Comparison of ENCODE assay signal across 1 cellular context in genomic region chr17:50626037-50626574, GRCh38.
TF ChIP-seq lines count a peak whose summit lies in the region.

No MANE protein-coding gene starts in this region.

TF ChIP-seq in HepG2, 621 proteins besides CTCF, POLR2A, EP300 and RAD21 (continued from another document and continues in another):
- TF ChIP-seq, protein P1, sequence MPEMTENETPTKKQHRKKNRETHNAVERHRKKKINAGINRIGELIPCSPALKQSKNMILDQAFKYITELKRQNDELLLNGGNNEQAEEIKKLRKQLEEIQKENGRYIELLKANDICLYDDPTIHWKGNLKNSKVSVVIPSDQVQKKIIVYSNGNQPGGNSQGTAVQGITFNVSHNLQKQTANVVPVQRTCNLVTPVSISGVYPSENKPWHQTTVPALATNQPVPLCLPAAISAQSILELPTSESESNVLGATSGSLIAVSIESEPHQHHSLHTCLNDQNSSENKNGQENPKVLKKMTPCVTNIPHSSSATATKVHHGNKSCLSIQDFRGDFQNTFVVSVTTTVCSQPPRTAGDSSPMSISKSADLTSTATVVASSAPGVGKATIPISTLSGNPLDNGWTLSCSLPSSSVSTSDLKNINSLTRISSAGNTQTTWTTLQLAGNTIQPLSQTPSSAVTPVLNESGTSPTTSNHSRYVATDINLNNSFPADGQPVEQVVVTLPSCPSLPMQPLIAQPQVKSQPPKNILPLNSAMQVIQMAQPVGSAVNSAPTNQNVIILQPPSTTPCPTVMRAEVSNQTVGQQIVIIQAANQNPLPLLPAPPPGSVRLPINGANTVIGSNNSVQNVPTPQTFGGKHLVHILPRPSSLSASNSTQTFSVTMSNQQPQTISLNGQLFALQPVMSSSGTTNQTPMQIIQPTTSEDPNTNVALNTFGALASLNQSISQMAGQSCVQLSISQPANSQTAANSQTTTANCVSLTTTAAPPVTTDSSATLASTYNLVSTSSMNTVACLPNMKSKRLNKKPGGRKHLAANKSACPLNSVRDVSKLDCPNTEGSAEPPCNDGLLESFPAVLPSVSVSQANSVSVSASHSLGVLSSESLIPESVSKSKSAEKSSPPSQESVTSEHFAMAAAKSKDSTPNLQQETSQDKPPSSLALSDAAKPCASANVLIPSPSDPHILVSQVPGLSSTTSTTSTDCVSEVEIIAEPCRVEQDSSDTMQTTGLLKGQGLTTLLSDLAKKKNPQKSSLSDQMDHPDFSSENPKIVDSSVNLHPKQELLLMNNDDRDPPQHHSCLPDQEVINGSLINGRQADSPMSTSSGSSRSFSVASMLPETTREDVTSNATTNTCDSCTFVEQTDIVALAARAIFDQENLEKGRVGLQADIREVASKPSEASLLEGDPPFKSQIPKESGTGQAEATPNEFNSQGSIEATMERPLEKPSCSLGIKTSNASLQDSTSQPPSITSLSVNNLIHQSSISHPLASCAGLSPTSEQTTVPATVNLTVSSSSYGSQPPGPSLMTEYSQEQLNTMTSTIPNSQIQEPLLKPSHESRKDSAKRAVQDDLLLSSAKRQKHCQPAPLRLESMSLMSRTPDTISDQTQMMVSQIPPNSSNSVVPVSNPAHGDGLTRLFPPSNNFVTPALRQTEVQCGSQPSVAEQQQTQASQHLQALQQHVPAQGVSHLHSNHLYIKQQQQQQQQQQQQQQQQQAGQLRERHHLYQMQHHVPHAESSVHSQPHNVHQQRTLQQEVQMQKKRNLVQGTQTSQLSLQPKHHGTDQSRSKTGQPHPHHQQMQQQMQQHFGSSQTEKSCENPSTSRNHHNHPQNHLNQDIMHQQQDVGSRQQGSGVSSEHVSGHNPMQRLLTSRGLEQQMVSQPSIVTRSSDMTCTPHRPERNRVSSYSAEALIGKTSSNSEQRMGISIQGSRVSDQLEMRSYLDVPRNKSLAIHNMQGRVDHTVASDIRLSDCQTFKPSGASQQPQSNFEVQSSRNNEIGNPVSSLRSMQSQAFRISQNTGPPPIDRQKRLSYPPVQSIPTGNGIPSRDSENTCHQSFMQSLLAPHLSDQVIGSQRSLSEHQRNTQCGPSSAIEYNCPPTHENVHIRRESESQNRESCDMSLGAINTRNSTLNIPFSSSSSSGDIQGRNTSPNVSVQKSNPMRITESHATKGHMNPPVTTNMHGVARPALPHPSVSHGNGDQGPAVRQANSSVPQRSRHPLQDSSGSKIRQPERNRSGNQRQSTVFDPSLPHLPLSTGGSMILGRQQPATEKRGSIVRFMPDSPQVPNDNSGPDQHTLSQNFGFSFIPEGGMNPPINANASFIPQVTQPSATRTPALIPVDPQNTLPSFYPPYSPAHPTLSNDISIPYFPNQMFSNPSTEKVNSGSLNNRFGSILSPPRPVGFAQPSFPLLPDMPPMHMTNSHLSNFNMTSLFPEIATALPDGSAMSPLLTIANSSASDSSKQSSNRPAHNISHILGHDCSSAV (CRISPR knock-in tag; IDR thresholded peaks at IDR 0.05; ENCODE audit: borderline replicate concordance): no peak
- TF ChIP-seq SNRNP70 (IDR thresholded peaks at IDR 0.05; ENCODE audit: low read depth, low read length) (no peak), CREBL2 (CRISPR knock-in tag; IDR thresholded peaks at IDR 0.05; ENCODE audit: borderline replicate concordance) (no peak), BORCS8-MEF2B (CRISPR knock-in tag; IDR thresholded peaks at IDR 0.05) (peak; percentile 77), NFIC (IDR thresholded peaks at IDR 0.05; ENCODE audit: low read length) (no peak), ZFP37 (CRISPR knock-in tag; IDR thresholded peaks at IDR 0.05; ENCODE audit: borderline replicate concordance) (no peak), RFX3 (CRISPR knock-in tag; IDR thresholded peaks at IDR 0.05) (no peak), PAWR (CRISPR knock-in tag; IDR thresholded peaks at IDR 0.05; ENCODE audit: borderline replicate concordance) (no peak), HDAC1 (CRISPR knock-in tag; IDR thresholded peaks at IDR 0.05) (peak; percentile 71), SMARCE1 (IDR thresholded peaks at IDR 0.05; ENCODE audit: borderline replicate concordance) (no peak), ZNF839 (CRISPR knock-in tag; IDR thresholded peaks at IDR 0.05; ENCODE audit: borderline replicate concordance) (0 out of 2 replicates have a peak, but pooled peaks have one; percentile 50), ZBTB20 (CRISPR knock-in tag; IDR thresholded peaks at IDR 0.05; ENCODE audit: borderline replicate concordance, low read depth) (no peak), ZNF558 (CRISPR knock-in tag; IDR thresholded peaks at IDR 0.05; ENCODE audit: borderline replicate concordance) (no peak), ZNF530 (CRISPR knock-in tag; IDR thresholded peaks at IDR 0.05; ENCODE audit: low read depth) (no peak), SALL1 (CRISPR knock-in tag; IDR thresholded peaks at IDR 0.05) (peak; percentile 49), MED13 (CRISPR knock-in tag; IDR thresholded peaks at IDR 0.05) (no peak; the same call in 1 of the 2 replicates), HMGA1 (CRISPR knock-in tag; conservative IDR thresholded peaks at IDR 0.05) (no peak), POGZ (CRISPR knock-in tag; IDR thresholded peaks at IDR 0.05) (peak; percentile 21; the same call in 1 of the 2 replicates), ZNF747 (CRISPR knock-in tag; IDR thresholded peaks at IDR 0.05; ENCODE audit: borderline replicate concordance) (peak; percentile 80; the same call in 1 of the 2 replicates), BCL6 (CRISPR knock-in tag; IDR thresholded peaks at IDR 0.05) (0 out of 2 replicates have a peak, but pooled peaks have one; percentile 31), DBP (CRISPR knock-in tag; IDR thresholded peaks at IDR 0.05; ENCODE audit: not compliant biosample characterization) (no peak), REPIN1 (CRISPR knock-in tag; IDR thresholded peaks at IDR 0.05; ENCODE audit: borderline replicate concordance, low read depth) (peak; percentile 79; the same call in 1 of the 2 replicates), GTF3A (CRISPR knock-in tag; conservative IDR thresholded peaks at IDR 0.05) (no peak; the same call in 1 of the 2 replicates), SIX4 (CRISPR knock-in tag; IDR thresholded peaks at IDR 0.05) (no peak), TRIM24 (CRISPR knock-in tag; IDR thresholded peaks at IDR 0.05) (no peak), ZNF564 (CRISPR knock-in tag; IDR thresholded peaks at IDR 0.05) (no peak), ZBTB42 (CRISPR knock-in tag; IDR thresholded peaks at IDR 0.05) (peak; percentile 35; the same call in 1 of the 2 replicates), RFX5 (IDR thresholded peaks at IDR 0.05; ENCODE audit: low read depth, low read length) (no peak), SMARCC2 (IDR thresholded peaks at IDR 0.05) (no peak), RXRA (CRISPR knock-in tag; IDR thresholded peaks at IDR 0.05) (peak; percentile 53; the same call in 1 of the 2 replicates), ZNF816 (CRISPR knock-in tag; IDR thresholded peaks at IDR 0.05; ENCODE audit: borderline replicate concordance) (no peak), CC2D1A (CRISPR knock-in tag; IDR thresholded peaks at IDR 0.05) (no peak), ZNF432 (CRISPR knock-in tag; IDR thresholded peaks at IDR 0.05; ENCODE audit: borderline replicate concordance) (no peak), SAP130 (CRISPR knock-in tag; IDR thresholded peaks at IDR 0.05; ENCODE audit: low read depth) (peak; percentile 70), DMTF1 (CRISPR knock-in tag; IDR thresholded peaks at IDR 0.05) (no peak), HNRNPK (IDR thresholded peaks at IDR 0.05; ENCODE audit: low read depth, low read length, poor library complexity, severe bottlenecking) (no peak), WIZ (CRISPR knock-in tag; IDR thresholded peaks at IDR 0.05) (no peak), RBM22 (optimal IDR thresholded peaks at IDR 0.05; ENCODE audit: low read length) (no peak), SRSF9 (IDR thresholded peaks at IDR 0.05; ENCODE audit: borderline replicate concordance, insufficient read depth, low read depth, low read length, poor library complexity, severe bottlenecking) (no peak), ZNF501 (CRISPR knock-in tag; IDR thresholded peaks at IDR 0.05) (peak; percentile 32; the same call in 1 of the 2 replicates), CCDC6 (CRISPR knock-in tag; IDR thresholded peaks at IDR 0.05) (no peak), PRMT3 (CRISPR knock-in tag; IDR thresholded peaks at IDR 0.05; ENCODE audit: borderline replicate concordance, low read depth) (no peak), SAFB2 (CRISPR knock-in tag; IDR thresholded peaks at IDR 0.05; ENCODE audit: borderline replicate concordance, low read depth) (0 out of 2 replicates have a peak, but pooled peaks have one; percentile 60), ARNT (IDR thresholded peaks at IDR 0.05) (no peak)
- TF ChIP-seq, protein P2, sequence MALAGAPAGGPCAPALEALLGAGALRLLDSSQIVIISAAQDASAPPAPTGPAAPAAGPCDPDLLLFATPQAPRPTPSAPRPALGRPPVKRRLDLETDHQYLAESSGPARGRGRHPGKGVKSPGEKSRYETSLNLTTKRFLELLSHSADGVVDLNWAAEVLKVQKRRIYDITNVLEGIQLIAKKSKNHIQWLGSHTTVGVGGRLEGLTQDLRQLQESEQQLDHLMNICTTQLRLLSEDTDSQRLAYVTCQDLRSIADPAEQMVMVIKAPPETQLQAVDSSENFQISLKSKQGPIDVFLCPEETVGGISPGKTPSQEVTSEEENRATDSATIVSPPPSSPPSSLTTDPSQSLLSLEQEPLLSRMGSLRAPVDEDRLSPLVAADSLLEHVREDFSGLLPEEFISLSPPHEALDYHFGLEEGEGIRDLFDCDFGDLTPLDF (CRISPR knock-in tag; IDR thresholded peaks at IDR 0.05): no peak
- TF ChIP-seq, protein P3, sequence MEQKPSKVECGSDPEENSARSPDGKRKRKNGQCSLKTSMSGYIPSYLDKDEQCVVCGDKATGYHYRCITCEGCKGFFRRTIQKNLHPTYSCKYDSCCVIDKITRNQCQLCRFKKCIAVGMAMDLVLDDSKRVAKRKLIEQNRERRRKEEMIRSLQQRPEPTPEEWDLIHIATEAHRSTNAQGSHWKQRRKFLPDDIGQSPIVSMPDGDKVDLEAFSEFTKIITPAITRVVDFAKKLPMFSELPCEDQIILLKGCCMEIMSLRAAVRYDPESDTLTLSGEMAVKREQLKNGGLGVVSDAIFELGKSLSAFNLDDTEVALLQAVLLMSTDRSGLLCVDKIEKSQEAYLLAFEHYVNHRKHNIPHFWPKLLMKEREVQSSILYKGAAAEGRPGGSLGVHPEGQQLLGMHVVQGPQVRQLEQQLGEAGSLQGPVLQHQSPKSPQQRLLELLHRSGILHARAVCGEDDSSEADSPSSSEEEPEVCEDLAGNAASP (CRISPR knock-in tag; IDR thresholded peaks at IDR 0.05; ENCODE audit: borderline replicate concordance): no peak
- TF ChIP-seq, protein P4, sequence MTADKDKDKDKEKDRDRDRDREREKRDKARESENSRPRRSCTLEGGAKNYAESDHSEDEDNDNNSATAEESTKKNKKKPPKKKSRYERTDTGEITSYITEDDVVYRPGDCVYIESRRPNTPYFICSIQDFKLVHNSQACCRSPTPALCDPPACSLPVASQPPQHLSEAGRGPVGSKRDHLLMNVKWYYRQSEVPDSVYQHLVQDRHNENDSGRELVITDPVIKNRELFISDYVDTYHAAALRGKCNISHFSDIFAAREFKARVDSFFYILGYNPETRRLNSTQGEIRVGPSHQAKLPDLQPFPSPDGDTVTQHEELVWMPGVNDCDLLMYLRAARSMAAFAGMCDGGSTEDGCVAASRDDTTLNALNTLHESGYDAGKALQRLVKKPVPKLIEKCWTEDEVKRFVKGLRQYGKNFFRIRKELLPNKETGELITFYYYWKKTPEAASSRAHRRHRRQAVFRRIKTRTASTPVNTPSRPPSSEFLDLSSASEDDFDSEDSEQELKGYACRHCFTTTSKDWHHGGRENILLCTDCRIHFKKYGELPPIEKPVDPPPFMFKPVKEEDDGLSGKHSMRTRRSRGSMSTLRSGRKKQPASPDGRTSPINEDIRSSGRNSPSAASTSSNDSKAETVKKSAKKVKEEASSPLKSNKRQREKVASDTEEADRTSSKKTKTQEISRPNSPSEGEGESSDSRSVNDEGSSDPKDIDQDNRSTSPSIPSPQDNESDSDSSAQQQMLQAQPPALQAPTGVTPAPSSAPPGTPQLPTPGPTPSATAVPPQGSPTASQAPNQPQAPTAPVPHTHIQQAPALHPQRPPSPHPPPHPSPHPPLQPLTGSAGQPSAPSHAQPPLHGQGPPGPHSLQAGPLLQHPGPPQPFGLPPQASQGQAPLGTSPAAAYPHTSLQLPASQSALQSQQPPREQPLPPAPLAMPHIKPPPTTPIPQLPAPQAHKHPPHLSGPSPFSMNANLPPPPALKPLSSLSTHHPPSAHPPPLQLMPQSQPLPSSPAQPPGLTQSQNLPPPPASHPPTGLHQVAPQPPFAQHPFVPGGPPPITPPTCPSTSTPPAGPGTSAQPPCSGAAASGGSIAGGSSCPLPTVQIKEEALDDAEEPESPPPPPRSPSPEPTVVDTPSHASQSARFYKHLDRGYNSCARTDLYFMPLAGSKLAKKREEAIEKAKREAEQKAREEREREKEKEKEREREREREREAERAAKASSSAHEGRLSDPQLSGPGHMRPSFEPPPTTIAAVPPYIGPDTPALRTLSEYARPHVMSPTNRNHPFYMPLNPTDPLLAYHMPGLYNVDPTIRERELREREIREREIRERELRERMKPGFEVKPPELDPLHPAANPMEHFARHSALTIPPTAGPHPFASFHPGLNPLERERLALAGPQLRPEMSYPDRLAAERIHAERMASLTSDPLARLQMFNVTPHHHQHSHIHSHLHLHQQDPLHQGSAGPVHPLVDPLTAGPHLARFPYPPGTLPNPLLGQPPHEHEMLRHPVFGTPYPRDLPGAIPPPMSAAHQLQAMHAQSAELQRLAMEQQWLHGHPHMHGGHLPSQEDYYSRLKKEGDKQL (CRISPR knock-in tag; IDR thresholded peaks at IDR 0.05; ENCODE audit: low read depth): no peak
